In the genomic region with DNA sequence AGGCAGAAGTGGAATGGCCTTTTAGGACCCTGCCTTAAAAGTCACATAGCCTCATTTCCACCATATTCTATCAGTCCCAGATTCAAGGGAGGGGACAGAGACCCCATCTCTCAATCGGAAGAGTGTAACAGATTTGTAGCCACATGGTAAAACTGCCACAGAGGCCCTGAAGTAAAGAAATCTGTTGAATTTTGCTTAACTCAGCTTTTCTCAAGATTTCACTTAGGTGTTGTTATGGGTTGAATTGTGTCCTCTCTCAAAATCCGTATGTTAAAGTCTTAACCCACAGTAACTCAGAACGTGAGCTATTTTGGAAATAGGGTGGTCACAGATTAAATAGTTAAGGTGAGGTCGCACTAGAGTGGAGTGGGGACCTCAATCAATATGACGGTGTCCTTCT, we compare ENCODE assay signal across 17 cellular contexts. TPM values are rescaled to one million over a fixed set of nuclear protein-coding genes. Genes with fewer than 3 reads are reported as not detected.
A peak's percentile ranks its signal among the peaks of the same experiment; 100 is the strongest.
DNase-seq lines count a peak whose midpoint lies in the region; ATAC-seq, FAIRE-seq and TF ChIP-seq lines count a peak whose summit lies in the region.
"Had no signal": no experiment of that assay in that cellular context is flagged by ENCODE, and none has a peak within 500 bp of the region (broad histone marks: within the 10 kb centered on the region; RNA-seq: fewer than 3 reads in every experiment).

No MANE protein-coding gene starts in this region.

- peaks cover 17% of the 10 kb centered on the region for H3K9me3 Mint-ChIP-seq in glutamatergic neuron (ENCODE audit: unreplicated experiment)
- H3K9me3 Mint-ChIP-seq: CD8-positive, alpha-beta T cell had no signal

- POLR2A ChIA-PET in HepG2 (lab: Yijun Ruan, JAX) = no interaction called here

- no TSS peak for BruUV-seq in HepG2 (replicated peaks; lab: Mats Ljungman, UMichigan)

- H3K4me2 ChIP-seq in HepG2 (ENCODE audit: low read depth, low read length) = no peak overlapping the region

- no peaks in the 10 kb centered on the region for H3K79me2 ChIP-seq in HepG2 (ENCODE audit: insufficient read depth, low read length)

- TF ChIP-seq CTCF in HepG2 (CRISPR knock-in tag; IDR thresholded peaks at IDR 0.05) = no peak
- TF ChIP-seq CTCF in right lobe of liver (IDR thresholded peaks at IDR 0.05) = no peak
- TF ChIP-seq CTCF in WERI-Rb-1 (IDR thresholded peaks at IDR 0.05; ENCODE audit: low read depth, low read length) = no peak
- TF ChIP-seq CTCF in glutamatergic neuron (IDR thresholded peaks at IDR 0.05; ENCODE audit: partially characterized antibody, unreplicated experiment) = no peak
- no peak for TF ChIP-seq CTCF in foreskin keratinocyte (conservative IDR thresholded peaks at IDR 0.05)

- no peak overlapping the region for H2AFZ ChIP-seq in HepG2 (ENCODE audit: low read length)

- no peaks in the 10 kb centered on the region for H4K20me1 ChIP-seq in HepG2 (ENCODE audit: insufficient read depth, low read length)

- TF ChIP-seq POLR2A in HepG2 (IDR thresholded peaks at IDR 0.05; ENCODE audit: insufficient read depth in 1 of 2, low read depth in 2 of 2, low read length in 2 of 2) (no peak), right lobe of liver (IDR thresholded peaks at IDR 0.05) (no peak)

- H3K27me3 Mint-ChIP-seq in glutamatergic neuron (ENCODE audit: unreplicated experiment) = peaks cover 12% of the 10 kb centered on the region

- H3K36me3 Mint-ChIP-seq in glutamatergic neuron (ENCODE audit: unreplicated experiment) = no peaks in the 10 kb centered on the region
- H3K36me3 Mint-ChIP-seq: CD8-positive, alpha-beta T cell had no signal

- CTCF ChIA-PET in HepG2 (lab: Yijun Ruan, JAX; ENCODE audit: low intra/inter-chr PET ratio, low total read pairs) = no interaction called here

- TF ChIP-seq RAD21 in HepG2 (CRISPR knock-in tag; IDR thresholded peaks at IDR 0.05) = no peak

- WGBS in HepG2 (ENCODE audit: low lambda C conversion rate) = 23% methylated on average over 5 of the region's 5 CpGs
- 38% methylated on average over 5 of the region's 5 CpGs for WGBS in right lobe of liver (ENCODE audit: insufficient coverage, low coverage, low lambda C conversion rate, missing lambda C conversion rate)

- no peak for FAIRE-seq in HepG2 (lab: Jason Lieb, UNC)

- no peak overlapping the region for H3K4me3 Mint-ChIP-seq in glutamatergic neuron (ENCODE audit: unreplicated experiment)
- H3K4me3 Mint-ChIP-seq: CD8-positive, alpha-beta T cell had no signal

- H3K27ac Mint-ChIP-seq in glutamatergic neuron (ENCODE audit: unreplicated experiment) = peak overlapping the region; percentile 75
- H3K27ac Mint-ChIP-seq: CD8-positive, alpha-beta T cell had no signal

- TF ChIP-seq EP300 in HepG2 (IDR thresholded peaks at IDR 0.05; ENCODE audit: low read depth in 2 of 2, low read length in 2 of 2) = no peak
- TF ChIP-seq EP300 in HepG2 (CRISPR knock-in tag; IDR thresholded peaks at IDR 0.05; ENCODE audit: borderline replicate concordance) = no peak

- ATAC-seq in HepG2 (no peak), right lobe of liver (no peak), foreskin keratinocyte (no peak)
- ATAC-seq: CD8-positive, alpha-beta T cell had no signal

- no peak overlapping the region for H3K4me3 ChIP-seq in HepG2 (replicated peaks in 1 of 3; ENCODE audit: insufficient read depth in 1 of 3, low read depth in 2 of 3, low read length in 3 of 3)
- no peak overlapping the region for H3K4me3 ChIP-seq in right lobe of liver
- H3K4me3 ChIP-seq in WERI-Rb-1 (ENCODE audit: low read depth, low read length) = no peak overlapping the region
- H3K4me3 ChIP-seq: HAP-1 had no signal

- in situ Hi-C loops in HepG2 (cut with HindIII; ENCODE audit: extremely low pct_ligation_motif_present, low pct_unique_long_range_greater_than_20kb) = no loop called here
- in situ Hi-C loops in ACHN (cut with HindIII; ENCODE audit: low pct_ligation_motif_present, low pct_unique_long_range_greater_than_20kb, low sequenced_read_pairs) = no loop called here

- H3K4me1 ChIP-seq in HepG2 (ENCODE audit: insufficient read depth, low read length) (no peaks in the 10 kb centered on the region), right lobe of liver (no peaks in the 10 kb centered on the region), foreskin keratinocyte (no peaks in the 10 kb centered on the region)
- H3K4me1 ChIP-seq: HAP-1 had no signal

- intact Hi-C loops in HepG2 (cut with micrococcal nuclease; ENCODE audit: unreplicated experiment) = no loop called here
- intact Hi-C loops in right lobe of liver (cut with DNase I) = no loop called here
- intact Hi-C loops in posterior vena cava (cut with DNase I) = no loop called here

- H3K27ac ChIP-seq in HepG2 (ENCODE audit: extremely low read length, insufficient read depth, low read length) = no peak overlapping the region
- no peak overlapping the region for H3K27ac ChIP-seq in right lobe of liver
- peak overlapping the region; percentile 32 for H3K27ac ChIP-seq in WERI-Rb-1
- H3K27ac ChIP-seq in foreskin keratinocyte = no peak overlapping the region

- H3K36me3 ChIP-seq in HepG2 (replicated peaks in 1 of 2; ENCODE audit: control insufficient read depth in 1 of 2, insufficient read depth in 2 of 2, low read length in 2 of 2) = no peaks in the 10 kb centered on the region
- no peaks in the 10 kb centered on the region for H3K36me3 ChIP-seq in right lobe of liver
- no peaks in the 10 kb centered on the region for H3K36me3 ChIP-seq in WERI-Rb-1
- H3K36me3 ChIP-seq: HAP-1 had no signal

- H3K9me3 ChIP-seq in HepG2 (ENCODE audit: low read length) (no peaks in the 10 kb centered on the region), right lobe of liver (no peaks in the 10 kb centered on the region), WERI-Rb-1 (ENCODE audit: severe bottlenecking) (peaks cover 6% of the 10 kb centered on the region)
- H3K9me3 ChIP-seq: HAP-1 had no signal

- no peak overlapping the region for H3K9ac ChIP-seq in HepG2 (ENCODE audit: insufficient read depth, low read depth, low read length)

- no peaks in the 10 kb centered on the region for H3K27me3 ChIP-seq in HepG2 (ENCODE audit: control insufficient read depth in 1 of 2, insufficient read depth in 2 of 2, low read length in 2 of 2)
- no peaks in the 10 kb centered on the region for H3K27me3 ChIP-seq in right lobe of liver
- no peaks in the 10 kb centered on the region for H3K27me3 ChIP-seq in WERI-Rb-1 (ENCODE audit: insufficient read depth, low read depth, severe bottlenecking)
- no peaks in the 10 kb centered on the region for H3K27me3 ChIP-seq in foreskin keratinocyte

- peaks cover 28% of the 10 kb centered on the region for H3K4me1 Mint-ChIP-seq in glutamatergic neuron (ENCODE audit: low read depth, unreplicated experiment)

- DNase-seq in HepG2 (ENCODE audit: low spot score) (no peak), right lobe of liver (no peak), WERI-Rb-1 (no peak), glutamatergic neuron (no peak), ACHN (no peak), NCI-H146 treated with DMSO at 0.1 percent for 48 hours (lab: John Stamatoyannopoulos, UW; ENCODE audit: unreplicated experiment) (no peak), posterior vena cava (ENCODE audit: low spot score) (no peak), foreskin keratinocyte (no peak)
- DNase-seq: 8988T; Calu3; CD8-positive, alpha-beta T cell; DMS79 treated with DMSO at 0.1 percent for 48 hours; GF-D8; KG1 had no signal

TF ChIP-seq in HepG2, 621 proteins besides CTCF, POLR2A, EP300 and RAD21:
- TF ChIP-seq ZNF468 (CRISPR knock-in tag; IDR thresholded peaks at IDR 0.05) (no peak), MAFK (conservative IDR thresholded peaks at IDR 0.05 in 1 of 2, IDR thresholded peaks at IDR 0.05 in 1 of 2; ENCODE audit: low read length in 2 of 2) (peak; percentile 73 to 80), MAFF (IDR thresholded peaks at IDR 0.05; ENCODE audit: low read depth, low read length) (peak; percentile 58)
- TF ChIP-seq, protein P1, sequence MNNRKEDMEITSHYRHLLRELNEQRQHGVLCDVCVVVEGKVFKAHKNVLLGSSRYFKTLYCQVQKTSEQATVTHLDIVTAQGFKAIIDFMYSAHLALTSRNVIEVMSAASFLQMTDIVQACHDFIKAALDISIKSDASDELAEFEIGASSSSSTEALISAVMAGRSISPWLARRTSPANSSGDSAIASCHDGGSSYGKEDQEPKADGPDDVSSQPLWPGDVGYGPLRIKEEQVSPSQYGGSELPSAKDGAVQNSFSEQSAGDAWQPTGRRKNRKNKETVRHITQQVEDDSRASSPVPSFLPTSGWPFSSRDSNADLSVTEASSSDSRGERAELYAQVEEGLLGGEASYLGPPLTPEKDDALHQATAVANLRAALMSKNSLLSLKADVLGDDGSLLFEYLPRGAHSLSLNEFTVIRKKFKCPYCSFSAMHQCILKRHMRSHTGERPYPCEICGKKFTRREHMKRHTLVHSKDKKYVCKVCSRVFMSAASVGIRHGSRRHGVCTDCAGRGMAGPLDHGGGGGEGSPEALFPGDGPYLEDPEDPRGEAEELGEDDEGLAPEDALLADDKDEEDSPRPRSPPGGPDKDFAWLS (CRISPR knock-in tag; IDR thresholded peaks at IDR 0.05; ENCODE audit: borderline replicate concordance) = no peak
TF ChIP-seq in HepG2: peak in this region for 2.

RNA-seq across cellular contexts. Expression of a gene that starts 22.6 kb away (rescaled TPM):
- total RNA-seq in HepG2 (2016; rRNA removed; fragmentation: Illumina TruSeq; extraction: Trizol) (not detected in 2 replicates), right lobe of liver (not detected), glutamatergic neuron (ENCODE audit: unreplicated experiment) (3.8 TPM), posterior vena cava (not detected), foreskin keratinocyte (not detected in 2 replicates)
- total RNA-seq in HepG2 (2016; cell fraction: cytosol; rRNA removed; fragmentation: Illumina TruSeq; extraction: Trizol; ENCODE audit: low read depth) = not detected in 2 replicates
- total RNA-seq in HepG2 (2016; cell fraction: insoluble cytoplasmic fraction; rRNA removed; fragmentation: Illumina TruSeq; extraction: Trizol) = not detected in 2 replicates
- total RNA-seq in HepG2 (2016; cell fraction: membrane; rRNA removed; fragmentation: Illumina TruSeq; extraction: Trizol) = not detected in 2 replicates
- total RNA-seq in HepG2 (2016; cell fraction: nucleus; rRNA removed; fragmentation: Illumina TruSeq; extraction: Trizol) = not detected in 2 replicates
- polyA plus RNA-seq in HepG2 (2011; rRNA removed) (not detected in 2 replicates), foreskin keratinocyte (0.06 TPM in 1 of 2 replicates, not detected in the other)
- not detected in 2 replicates for polyA plus RNA-seq in HepG2 (2011; cell fraction: cytosol; rRNA removed)
- not detected in 2 replicates for polyA plus RNA-seq in HepG2 (2011; cell fraction: nucleus; rRNA removed)
- polyA plus RNA-seq in HepG2 (2012) = not detected in 2 replicates
- not detected in 2 replicates for polyA plus RNA-seq in HepG2 (2016; cell fraction: cytosol; fragmentation: Illumina TruSeq; extraction: Trizol; ENCODE audit: low read depth)
- not detected in 2 replicates for polyA plus RNA-seq in HepG2 (2016; cell fraction: insoluble cytoplasmic fraction; fragmentation: Illumina TruSeq; extraction: Trizol; ENCODE audit: low read depth)
- polyA plus RNA-seq in HepG2 (2016; cell fraction: membrane; fragmentation: Illumina TruSeq; extraction: Trizol; ENCODE audit: low read depth) = not detected in 2 replicates
- polyA plus RNA-seq in HepG2 (2016; cell fraction: nucleus; fragmentation: Illumina TruSeq; extraction: Trizol; ENCODE audit: insufficient read depth, low read depth) = not detected in 2 replicates
- not detected in 2 replicates for polyA minus RNA-seq in HepG2 (2011; rRNA and poly(A)+ RNA removed; ENCODE audit: low replicate concordance)
- not detected in 2 replicates for polyA minus RNA-seq in HepG2 (2011; cell fraction: cytosol; rRNA and poly(A)+ RNA removed)
- polyA minus RNA-seq in HepG2 (2011; cell fraction: nucleus; rRNA and poly(A)+ RNA removed) = not detected in 2 replicates
- total RNA-seq: Calu3; CD8-positive, alpha-beta T cell; H4 had no signal
- polyA plus RNA-seq: BJ had no signal
